Comparison of ENCODE assay signal across 8 cellular contexts in genomic region chr7:73521636-73522080, GRCh38. TPM values are rescaled to one million over a fixed set of nuclear protein-coding genes. Genes with fewer than 3 reads are reported as not detected.
DNase-seq lines count a peak whose midpoint lies in the region; ATAC-seq and TF ChIP-seq lines count a peak whose summit lies in the region.

No MANE protein-coding gene starts in this region.

- DNase-seq in activated CD4-positive, alpha-beta T cell treated with anti-CD3 and anti-CD28 coated beads for 36 hours: peak; percentile 85
- no peak for DNase-seq in activated CD4-positive, alpha-beta T cell treated with anti-CD3 and anti-CD28 coated beads, Interleukin-2, amount 50 U/mL, for 4 hours
- DNase-seq in HT1080 (ENCODE audit: low read depth) (peak; percentile 20), foreskin keratinocyte (peak; percentile 12 to 23), neuronal stem cell (ENCODE audit: low spot score) (peak; percentile 54), AML-193 (lab: John Stamatoyannopoulos, UW) (no peak)
- no peak for DNase-seq in activated CD4-positive, alpha-beta T cell treated with anti-CD3 and anti-CD28 coated beads, Interleukin-2, amount 10 ng/mL, durations not matched to agents 7 days and 5 days

- peak overlapping the region; percentile 87 for H2BK120ac ChIP-seq in neuronal stem cell (ENCODE audit: low read depth, low read length)

- H3K9me3 Mint-ChIP-seq in activated CD4-positive, alpha-beta T cell treated with anti-CD3 and anti-CD28 coated beads for 36 hours (ENCODE audit: low read depth): no peaks in the 10 kb centered on the region
- no peaks in the 10 kb centered on the region for H3K9me3 Mint-ChIP-seq in activated CD4-positive, alpha-beta T cell treated with anti-CD3 and anti-CD28 coated beads, Interleukin-2, amount 10 ng/mL, durations not matched to agents 7 days and 5 days

- POLR2A ChIA-PET in activated CD4-positive, alpha-beta T cell treated with anti-CD3 and anti-CD28 coated beads for 36 hours (lab: Charles Lee): interaction anchor here (0.5 to 2.5 kb wide), 5 partner anchors 35 to 1136 kb away, joined by 3 to 16 read pairs (median 5); partner anchors contain the start of genes BCL7B and TBL2
- POLR2A ChIA-PET in activated CD4-positive, alpha-beta T cell treated with anti-CD3 and anti-CD28 coated beads, Interleukin-2, amount 10 ng/mL, durations not matched to agents 7 days and 5 days (lab: Charles Lee): interaction anchor here (1.0 to 1.3 kb wide), 2 partner anchors 8 to 57 kb away, joined by 5 to 7 read pairs; partner anchors contain the start of gene TBL2

- H2AFZ ChIP-seq in neuronal stem cell (ENCODE audit: low read length): peak overlapping the region; percentile 88

- H3K36me3 Mint-ChIP-seq in activated CD4-positive, alpha-beta T cell treated with anti-CD3 and anti-CD28 coated beads for 36 hours (ENCODE audit: low read depth): peaks cover 37% of the 10 kb centered on the region
- peaks cover 43% of the 10 kb centered on the region for H3K36me3 Mint-ChIP-seq in activated CD4-positive, alpha-beta T cell treated with anti-CD3 and anti-CD28 coated beads, Interleukin-2, amount 10 ng/mL, durations not matched to agents 7 days and 5 days (ENCODE audit: low read depth)

- CTCF ChIA-PET in activated CD4-positive, alpha-beta T cell treated with anti-CD3 and anti-CD28 coated beads for 36 hours (lab: Charles Lee): interaction anchor here (0.5 to 1.1 kb wide), 2 partner anchors 14 to 167 kb away, joined by 3 read pairs; no protein-coding TSS in a partner anchor
- CTCF ChIA-PET in activated CD4-positive, alpha-beta T cell treated with anti-CD3 and anti-CD28 coated beads, Interleukin-2, amount 10 ng/mL, durations not matched to agents 7 days and 5 days (lab: Charles Lee): interaction anchor here (0.6 to 4.1 kb wide), 6 partner anchors 16 to 213 kb away, joined by 3 to 18 read pairs (median 4); no protein-coding TSS in a partner anchor

- H2BK15ac ChIP-seq in neuronal stem cell (ENCODE audit: low read length): no peak overlapping the region

- H3K4me3 ChIP-seq in neuronal stem cell (ENCODE audit: low read length in 2 of 2): peak overlapping the region; percentile 79 to 98

- peaks cover 2% of the 10 kb centered on the region for H3K79me1 ChIP-seq in neuronal stem cell (ENCODE audit: low read depth, low read length)

- peak overlapping the region; percentile 85 for H3K23ac ChIP-seq in neuronal stem cell (ENCODE audit: low read depth, low read length, poor library complexity)

- no peak overlapping the region for H3K4ac ChIP-seq in neuronal stem cell (ENCODE audit: low read length)

- H3K4me3 Mint-ChIP-seq in activated CD4-positive, alpha-beta T cell treated with anti-CD3 and anti-CD28 coated beads for 36 hours: peak overlapping the region; percentile 94
- peak overlapping the region; percentile 91 for H3K4me3 Mint-ChIP-seq in activated CD4-positive, alpha-beta T cell treated with anti-CD3 and anti-CD28 coated beads, Interleukin-2, amount 10 ng/mL, durations not matched to agents 7 days and 5 days

- peak overlapping the region; percentile 99 for H3K9ac ChIP-seq in neuronal stem cell (ENCODE audit: low read depth, low read length, poor library complexity)

- peak overlapping the region; percentile 21 for H3K14ac ChIP-seq in neuronal stem cell (ENCODE audit: low read length)

- H3K36me3 ChIP-seq in neuronal stem cell (replicated peaks in 1 of 2; ENCODE audit: control insufficient read depth in 2 of 2, insufficient read depth in 2 of 2, low read length in 2 of 2): peaks cover 11 to 37% of the 10 kb centered on the region in 2 donors

- H3K27ac Mint-ChIP-seq in activated CD4-positive, alpha-beta T cell treated with anti-CD3 and anti-CD28 coated beads for 36 hours: no peak overlapping the region
- H3K27ac Mint-ChIP-seq in activated CD4-positive, alpha-beta T cell treated with anti-CD3 and anti-CD28 coated beads, Interleukin-2, amount 10 ng/mL, durations not matched to agents 7 days and 5 days: peak overlapping the region; percentile 99

- no peak overlapping the region for H2BK12ac ChIP-seq in neuronal stem cell (ENCODE audit: low read length)

- no peaks in the 10 kb centered on the region for H3K9me3 ChIP-seq in neuronal stem cell (replicated peaks in 1 of 2; ENCODE audit: control insufficient read depth in 2 of 2, insufficient read depth in 1 of 2, low read depth in 1 of 2, low read length in 2 of 2)

- peak overlapping the region; percentile 82 for H3K27ac ChIP-seq in foreskin keratinocyte
- H3K27ac ChIP-seq in neuronal stem cell (replicated peaks; ENCODE audit: low read length): peak overlapping the region; percentile 99

- H3K27me3 Mint-ChIP-seq in activated CD4-positive, alpha-beta T cell treated with anti-CD3 and anti-CD28 coated beads for 36 hours: no peaks in the 10 kb centered on the region
- no peaks in the 10 kb centered on the region for H3K27me3 Mint-ChIP-seq in activated CD4-positive, alpha-beta T cell treated with anti-CD3 and anti-CD28 coated beads, Interleukin-2, amount 10 ng/mL, durations not matched to agents 7 days and 5 days

- intact Hi-C loops in activated CD4-positive, alpha-beta T cell treated with anti-CD3 and anti-CD28 coated beads for 36 hours (cut with DNase I, micrococcal nuclease): loop anchor here (1.0 to 10.0 kb wide), 11 partner anchors 36 to 1136 kb away; partner anchors contain the start of genes BCL7B (in 2 of the 2), TBL2 (in 2 of the 2), ABHD11 (in 1 of the 2) and BUD23 (in 1 of the 2)

- ATAC-seq in activated CD4-positive, alpha-beta T cell treated with anti-CD3 and anti-CD28 coated beads for 36 hours: peak; percentile 45
- ATAC-seq in GM21526 (IDR thresholded peaks at IDR 0.05; ENCODE audit: low FRiP score, unreplicated experiment) (peak; percentile 31), foreskin keratinocyte (peak; percentile 46)

- H3K4me2 ChIP-seq in neuronal stem cell (ENCODE audit: insufficient read depth, low read length, poor library complexity, severe bottlenecking): peak overlapping the region; percentile 45

- peak overlapping the region; percentile 100 for H3K18ac ChIP-seq in neuronal stem cell (ENCODE audit: low read length)

- peak overlapping the region; percentile 75 for H2AK5ac ChIP-seq in neuronal stem cell (ENCODE audit: low read depth, low read length)

- no peaks in the 10 kb centered on the region for H3K27me3 ChIP-seq in foreskin keratinocyte
- no peaks in the 10 kb centered on the region for H3K27me3 ChIP-seq in neuronal stem cell (ENCODE audit: control insufficient read depth in 3 of 3, insufficient read depth in 3 of 3, low read depth in 1 of 3, low read length in 3 of 3)

- peaks cover 15% of the 10 kb centered on the region for H3K4me1 ChIP-seq in foreskin keratinocyte
- peaks cover 2 to 5% of the 10 kb centered on the region in 2 donors for H3K4me1 ChIP-seq in neuronal stem cell (ENCODE audit: control insufficient read depth in 2 of 2, insufficient read depth in 1 of 2, low read depth in 1 of 2, low read length in 2 of 2)

- H4K91ac ChIP-seq in neuronal stem cell (ENCODE audit: low read depth, low read length, poor library complexity): no peak overlapping the region

- TF ChIP-seq CTCF in foreskin keratinocyte (conservative IDR thresholded peaks at IDR 0.05): no peak

- peak overlapping the region; percentile 93 for H2BK5ac ChIP-seq in neuronal stem cell (ENCODE audit: low read length)

- WGBS in neuronal stem cell (ENCODE audit: extremely low coverage in 2 of 2, insufficient read length in 2 of 2, insufficient replicate concordance in 1 of 2), 2 donors: no CpG with 5 or more reads among the region's 55 CpGs

- H3K4me1 Mint-ChIP-seq in activated CD4-positive, alpha-beta T cell treated with anti-CD3 and anti-CD28 coated beads for 36 hours: peaks cover 50% of the 10 kb centered on the region
- H3K4me1 Mint-ChIP-seq in activated CD4-positive, alpha-beta T cell treated with anti-CD3 and anti-CD28 coated beads, Interleukin-2, amount 10 ng/mL, durations not matched to agents 7 days and 5 days: peaks cover 55% of the 10 kb centered on the region

- peak overlapping the region; percentile 65 for H4K8ac ChIP-seq in neuronal stem cell (ENCODE audit: low read depth, low read length)

RNA-seq across cellular contexts. Expression of gene BAZ1B, which starts 0.4 kb away (rescaled TPM):
- 10 to 100 TPM; 90.2 to 98.6 TPM for total RNA-seq in activated CD4-positive, alpha-beta T cell treated with anti-CD3 and anti-CD28 coated beads for 36 hours
- 68.5 and 70.7 TPM in 2 replicates for total RNA-seq in HT1080 (2014; rRNA removed; shearing (Covaris generic))
- 28.0 and 35.3 TPM in 2 replicates for polyA plus RNA-seq in HT1080 (2015; cell fraction: cytosol; rRNA removed)
- 47.1 and 49.0 TPM in 2 replicates for polyA plus RNA-seq in HT1080 (2015; cell fraction: nucleus; rRNA removed)
- total RNA-seq in activated CD4-positive, alpha-beta T cell treated with anti-CD3 and anti-CD28 coated beads, Interleukin-2, amount 10 ng/mL, durations not matched to agents 7 days and 5 days: 100 to 1,000 TPM in 1 of 2 experiments, 10 to 100 TPM in 1; 96.5 to 103 TPM
- 71.1 and 77.1 TPM in 2 replicates for total RNA-seq in foreskin keratinocyte
- 14.6 and 18.3 TPM in 2 replicates for polyA plus RNA-seq in foreskin keratinocyte
- polyA plus RNA-seq in neuronal stem cell (2013, experiment 1 of 2): 47.6 TPM
- 47.3 TPM for polyA plus RNA-seq in neuronal stem cell (2013, experiment 2 of 2)

RNA-seq across cellular contexts. Expression of gene BCL7B, which starts 35.8 kb away (rescaled TPM):
- 10 to 100 TPM; 43.2 to 86.5 TPM for total RNA-seq in activated CD4-positive, alpha-beta T cell treated with anti-CD3 and anti-CD28 coated beads for 36 hours
- 40.9 and 49.6 TPM in 2 replicates for total RNA-seq in HT1080 (2014; rRNA removed; shearing (Covaris generic))
- 77.1 and 79.5 TPM in 2 replicates for polyA plus RNA-seq in HT1080 (2015; cell fraction: cytosol; rRNA removed)
- 24.7 and 25.2 TPM in 2 replicates for polyA plus RNA-seq in HT1080 (2015; cell fraction: nucleus; rRNA removed)
- 10 to 100 TPM; 69.7 to 93.0 TPM for total RNA-seq in activated CD4-positive, alpha-beta T cell treated with anti-CD3 and anti-CD28 coated beads, Interleukin-2, amount 10 ng/mL, durations not matched to agents 7 days and 5 days
- total RNA-seq in foreskin keratinocyte: 40.9 and 45.4 TPM in 2 replicates
- 52.8 and 57.8 TPM in 2 replicates for polyA plus RNA-seq in foreskin keratinocyte
- polyA plus RNA-seq in neuronal stem cell (2013, experiment 1 of 2): 49.2 TPM
- polyA plus RNA-seq in neuronal stem cell (2013, experiment 2 of 2): 49.9 TPM

RNA-seq across cellular contexts. Expression of gene TBL2, which starts 56.7 kb away (rescaled TPM):
- 10 to 100 TPM; 30.6 to 34.7 TPM for total RNA-seq in activated CD4-positive, alpha-beta T cell treated with anti-CD3 and anti-CD28 coated beads for 36 hours
- total RNA-seq in HT1080 (2014; rRNA removed; shearing (Covaris generic)): 34.7 and 57.3 TPM in 2 replicates
- 34.4 and 34.6 TPM in 2 replicates for polyA plus RNA-seq in HT1080 (2015; cell fraction: cytosol; rRNA removed)
- polyA plus RNA-seq in HT1080 (2015; cell fraction: nucleus; rRNA removed): 49.9 and 51.7 TPM in 2 replicates
- total RNA-seq in activated CD4-positive, alpha-beta T cell treated with anti-CD3 and anti-CD28 coated beads, Interleukin-2, amount 10 ng/mL, durations not matched to agents 7 days and 5 days: 10 to 100 TPM; 25.3 to 28.2 TPM
- total RNA-seq in foreskin keratinocyte: 31.0 and 37.7 TPM in 2 replicates
- 23.0 and 25.0 TPM in 2 replicates for polyA plus RNA-seq in foreskin keratinocyte
- polyA plus RNA-seq in neuronal stem cell (2013, experiment 1 of 2): 26.1 TPM
- 23.8 TPM for polyA plus RNA-seq in neuronal stem cell (2013, experiment 2 of 2)

Comparison
In these comparisons a context has a peak if more than half of its experiments do, and no peak if none do; other contexts are left out.
1. DNase-seq: peak in activated CD4-positive, alpha-beta T cell treated with anti-CD3 and anti-CD28 coated beads for 36 hours (single experiment), HT1080 (single experiment), foreskin keratinocyte (2 of 2) and neuronal stem cell (single experiment); none in activated CD4-positive, alpha-beta T cell treated with anti-CD3 and anti-CD28 coated beads, Interleukin-2, amount 50 U/mL, for 4 hours (0 of 2), activated CD4-positive, alpha-beta T cell treated with anti-CD3 and anti-CD28 coated beads, Interleukin-2, amount 10 ng/mL, durations not matched to agents 7 days and 5 days (single experiment) and AML-193 (0 of 2).
2. Peak in every context shown above with its lines, with median percentiles within 50 percentile points of each other: ATAC-seq.